Comparison of ENCODE assay signal across 8 cellular contexts in genomic region chr12:12718853-12719252, GRCh38. TPM values are rescaled to one million over a fixed set of nuclear protein-coding genes. Genes with fewer than 3 reads are reported as not detected.
DNase-seq lines count a peak whose midpoint lies in the region; TF ChIP-seq lines count a peak whose summit lies in the region.

No MANE protein-coding gene starts in this region.

- 0 out of 2 replicates have a peak, but pooled peaks cover 7% of the 10 kb centered on the region for H4K20me1 ChIP-seq in Karpas-422 (ENCODE audit: insufficient read depth, low read depth, low read length)

- TF ChIP-seq CTCF in GM20000 (IDR thresholded peaks at IDR 0.05; ENCODE audit: extremely low read depth, missing control alignments), result no peak

- no peaks in the 10 kb centered on the region for H3K9me2 ChIP-seq in Karpas-422 (replicated peaks; ENCODE audit: insufficient read depth, low read length)

- H3K9me3 ChIP-seq in Karpas-422 (ENCODE audit: low read length), result no peaks in the 10 kb centered on the region
- no peaks in the 10 kb centered on the region for H3K9me3 ChIP-seq in stomach smooth muscle (ENCODE audit: control insufficient read depth in 2 of 2, low read length in 2 of 2)

- peak overlapping the region; percentile 89 for H3K4me2 ChIP-seq in Karpas-422 (ENCODE audit: low read depth, low read length, poor library complexity, severe bottlenecking)

- H3K27ac ChIP-seq in Karpas-422 (ENCODE audit: low read length) (peak overlapping the region; percentile 72), adipose tissue (ENCODE audit: low read depth, low read length) (peak overlapping the region; percentile 75), stomach smooth muscle (ENCODE audit: low read length) (peak overlapping the region; percentile 96)

- WGBS in adipose tissue, 3 donors, result 0 to 4% (median 1%) methylated on average over 14 of the region's 14 CpGs

- peaks cover 42% of the 10 kb centered on the region for H3K79me2 ChIP-seq in Karpas-422 (ENCODE audit: low read length)

- DNase-seq in EL (peak; percentile 33), Karpas-422 (peak; percentile 68), kidney glomerular epithelial cell (lab: John Stamatoyannopoulos, UW) (peak; percentile 14), SK-N-DZ (ENCODE audit: low spot score) (no peak), GM20000 (ENCODE audit: low spot score) (no peak), AML-193 (lab: John Stamatoyannopoulos, UW) (no peak)

- no peak overlapping the region for H2AFZ ChIP-seq in Karpas-422 (ENCODE audit: low read length)

- H3K36me3 ChIP-seq in Karpas-422 (ENCODE audit: insufficient read depth, low read length) (peaks cover 11% of the 10 kb centered on the region; the same call in 1 of the 2 replicates), stomach smooth muscle (ENCODE audit: control insufficient read depth in 2 of 2, insufficient read depth in 2 of 2, low read length in 2 of 2) (peaks cover 3 to 8% of the 10 kb centered on the region in 2 donors)

- no peaks in the 10 kb centered on the region for H3K27me3 ChIP-seq in Karpas-422 (ENCODE audit: low read length)
- H3K27me3 ChIP-seq in stomach smooth muscle (ENCODE audit: control insufficient read depth in 1 of 2, insufficient read depth in 2 of 2, low read length in 2 of 2), result no peaks in the 10 kb centered on the region

- H3K4me1 ChIP-seq in Karpas-422 (ENCODE audit: low read length) (peaks cover 80% of the 10 kb centered on the region), stomach smooth muscle (ENCODE audit: control insufficient read depth, insufficient read depth, low read length) (peaks cover 39% of the 10 kb centered on the region)

- peak overlapping the region; percentile 86 for H3K4me3 ChIP-seq in Karpas-422 (ENCODE audit: low read length)
- peak overlapping the region; percentile 89 to 94 for H3K4me3 ChIP-seq in stomach smooth muscle (ENCODE audit: low read length in 2 of 2)

- H3K9ac ChIP-seq in Karpas-422 (ENCODE audit: low read length) (peak overlapping the region; percentile 95), stomach smooth muscle (ENCODE audit: low read length in 2 of 2) (peak overlapping the region; percentile 92 to 96)

RNA-seq across cellular contexts. Expression of gene CDKN1B, which starts 1.7 kb away (rescaled TPM):
- 32.8 and 50.9 TPM in 2 replicates for total RNA-seq in Karpas-422 (2014; rRNA removed; shearing (Covaris generic); ENCODE audit: low replicate concordance)
- polyA plus RNA-seq in adipose tissue, result 10 to 100 TPM; 15.6 to 36.9 (median 24.1) TPM
- 109 and 132 TPM in 2 replicates for polyA plus RNA-seq in SK-N-DZ (2014; cell fraction: cytosol; rRNA removed)
- polyA plus RNA-seq in SK-N-DZ (2014; cell fraction: nucleus; rRNA removed), result 65.7 and 67.7 TPM in 2 replicates

RNA-seq across cellular contexts. Expression of gene GPR19, which starts 22.9 kb away (rescaled TPM):
- 0.22 TPM in 1 of 2 replicates, not detected in the other for total RNA-seq in Karpas-422 (2014; rRNA removed; shearing (Covaris generic); ENCODE audit: low replicate concordance)
- under 1 TPM in 2 of 3 donors, not detected in 1; 0.06 to 0.09 TPM for polyA plus RNA-seq in adipose tissue
- 19.7 and 20.4 TPM in 2 replicates for polyA plus RNA-seq in SK-N-DZ (2014; cell fraction: cytosol; rRNA removed)
- polyA plus RNA-seq in SK-N-DZ (2014; cell fraction: nucleus; rRNA removed), result 8.6 and 11.2 TPM in 2 replicates

Comparison
In these comparisons a context has a peak if more than half of its experiments do, and no peak if none do; other contexts are left out.
1. DNase-seq: peak in EL (single experiment), Karpas-422 (single experiment) and kidney glomerular epithelial cell (single experiment); none in SK-N-DZ (single experiment), GM20000 (single experiment) and AML-193 (0 of 2).
2. Peak in every context shown above with its lines, with median percentiles within 50 percentile points of each other: H3K27ac ChIP-seq.